Comparison of ENCODE assay signal across 15 cellular contexts in genomic region chr10:25556457-25556856, GRCh38.
DNase-seq lines count a peak whose midpoint lies in the region; ATAC-seq and TF ChIP-seq lines count a peak whose summit lies in the region.
"Had no signal": no experiment of that assay in that cellular context is flagged by ENCODE, and none has a peak within 500 bp of the region (broad histone marks: within the 10 kb centered on the region; RNA-seq: fewer than 3 reads in every experiment).

No MANE protein-coding gene starts in this region.

- H4K91ac ChIP-seq in neuronal stem cell (ENCODE audit: low read depth, low read length, poor library complexity) = no peak overlapping the region

- no peaks in the 10 kb centered on the region for H3K27me3 Mint-ChIP-seq in mesothelial cell of epicardium (ENCODE audit: low read depth)
- H3K27me3 Mint-ChIP-seq: type B pancreatic cell had no signal

- H3K9ac ChIP-seq in PC-3 (ENCODE audit: low read length) = no peak overlapping the region
- no peak overlapping the region for H3K9ac ChIP-seq in neuronal stem cell (ENCODE audit: low read depth, low read length, poor library complexity)

- no peaks in the 10 kb centered on the region for H3K79me2 ChIP-seq in PC-3 (ENCODE audit: low read length)

- H3K36me3 Mint-ChIP-seq in mesothelial cell of epicardium = no peaks in the 10 kb centered on the region
- H3K36me3 Mint-ChIP-seq: type B pancreatic cell had no signal

- H3K4me1 ChIP-seq in PC-3 (ENCODE audit: insufficient read depth, low read length) = 0 out of 2 replicates have a peak, but pooled peaks cover 4% of the 10 kb centered on the region
- peaks cover 1 to 2% of the 10 kb centered on the region in 2 donors for H3K4me1 ChIP-seq in neuronal stem cell (ENCODE audit: control insufficient read depth in 2 of 2, insufficient read depth in 1 of 2, low read depth in 1 of 2, low read length in 2 of 2)
- H3K4me1 ChIP-seq: prostate gland had no signal

- H4K20me1 ChIP-seq in PC-3 (ENCODE audit: low read length) = no peaks in the 10 kb centered on the region

- no peaks in the 10 kb centered on the region for H3K79me1 ChIP-seq in neuronal stem cell (ENCODE audit: low read depth, low read length)

- intact Hi-C loops in PC-3 (cut with micrococcal nuclease) = no loop called here

- no peak overlapping the region for H2BK120ac ChIP-seq in neuronal stem cell (ENCODE audit: low read depth, low read length)

- H3K9me2 ChIP-seq in PC-3 (replicated peaks; ENCODE audit: low read length) = no peaks in the 10 kb centered on the region

- no CpG with 5 or more reads among the region's 5 CpGs for WGBS in neuronal stem cell (ENCODE audit: extremely low coverage in 2 of 2, insufficient read length in 2 of 2, insufficient replicate concordance in 1 of 2), 2 donors

- H3F3A ChIP-seq in PC-3 (ENCODE audit: low read length, unreplicated experiment) = no peaks in the 10 kb centered on the region

- H3K14ac ChIP-seq in neuronal stem cell (ENCODE audit: low read length) = no peak overlapping the region

- peaks cover 70% of the 10 kb centered on the region for H3K4me1 Mint-ChIP-seq in mesothelial cell of epicardium

- no peak for TF ChIP-seq CTCF in PC-3 (conservative IDR thresholded peaks at IDR 0.05; ENCODE audit: low read depth, low read length)
- no peak for TF ChIP-seq CTCF in cardiac fibroblast (IDR thresholded peaks at IDR 0.05; ENCODE audit: low read depth, low read length)
- TF ChIP-seq CTCF in mesothelial cell of epicardium (IDR thresholded peaks at IDR 0.05; ENCODE audit: unreplicated experiment) = no peak

- CTCF ChIA-PET in PC-3 (lab: Charles Lee) = no interaction called here

- H3K36me3 ChIP-seq in PC-3 (ENCODE audit: low read depth, low read length) = no peaks in the 10 kb centered on the region
- H3K36me3 ChIP-seq in neuronal stem cell (replicated peaks in 1 of 2; ENCODE audit: control insufficient read depth in 2 of 2, insufficient read depth in 2 of 2, low read length in 2 of 2) = no peaks in the 10 kb centered on the region
- H3K36me3 ChIP-seq: prostate gland had no signal

- POLR2A ChIA-PET in PC-3 (lab: Charles Lee; ENCODE audit: unreplicated experiment) = no interaction called here

- BruUV-seq in PC-3 (replicated peaks; lab: Mats Ljungman, UMichigan) = no TSS peak

- H2AFZ ChIP-seq in PC-3 (ENCODE audit: low read length) (no peak overlapping the region), neuronal stem cell (ENCODE audit: low read length) (no peak overlapping the region)

- no peak overlapping the region for H3K4me3 Mint-ChIP-seq in mesothelial cell of epicardium
- H3K4me3 Mint-ChIP-seq: type B pancreatic cell had no signal

- DNase-seq in Daoy (ENCODE audit: low read depth) (peak; percentile 80), PC-3 (peak; percentile 71), cardiac fibroblast (ENCODE audit: low read depth in 2 of 2) (peak; percentile 95), mesothelial cell of epicardium (ENCODE audit: low spot score in 2 of 2, unreplicated experiment in 2 of 2) (no peak), NCI-H1694 treated with DMSO at 0.1 percent for 48 hours (lab: John Stamatoyannopoulos, UW) (no peak), activated gamma-delta T cell treated with Interleukin-2 at 50 U/mL for 16 hours (no peak), neuronal stem cell (ENCODE audit: low spot score) (no peak)
- DNase-seq in activated CD8-positive, alpha-beta memory T cell treated with anti-CD3 and anti-CD28 coated beads, Interleukin-2, amount 50 U/mL, for 4 hours = no peak
- DNase-seq: activated T-cell treated with anti-CD3 and anti-CD28 coated beads for 4 hours; mucosa of descending colon; NCI-H187 treated with DMSO at 0.1 percent for 48 hours; NK-92 treated with Interleukin-12 subunit alpha and Interleukin-12 subunit beta, amount 100 ng/mL, for 24 hours; SW 1271 had no signal

- H3K27ac Mint-ChIP-seq in mesothelial cell of epicardium = peak overlapping the region; percentile 96
- H3K27ac Mint-ChIP-seq: type B pancreatic cell had no signal

- no peak overlapping the region for H4K8ac ChIP-seq in neuronal stem cell (ENCODE audit: low read depth, low read length)

- no peak overlapping the region for H2BK15ac ChIP-seq in neuronal stem cell (ENCODE audit: low read length)

- no peak overlapping the region for H3K23ac ChIP-seq in neuronal stem cell (ENCODE audit: low read depth, low read length, poor library complexity)

- H3K4ac ChIP-seq in neuronal stem cell (ENCODE audit: low read length) = no peak overlapping the region

- no peak overlapping the region for H3K4me3 ChIP-seq in PC-3 (ENCODE audit: low read length)
- H3K4me3 ChIP-seq in cardiac fibroblast (replicated peaks in 1 of 2; ENCODE audit: low read depth in 2 of 2, low read length in 2 of 2) = no peak overlapping the region
- no peak overlapping the region for H3K4me3 ChIP-seq in neuronal stem cell (ENCODE audit: low read length in 2 of 2)
- H3K4me3 ChIP-seq: mucosa of descending colon, prostate gland had no signal

- no peak overlapping the region for H2BK5ac ChIP-seq in neuronal stem cell (ENCODE audit: low read length)

- H3K9me3 Mint-ChIP-seq in mesothelial cell of epicardium = no peaks in the 10 kb centered on the region
- H3K9me3 Mint-ChIP-seq: type B pancreatic cell had no signal

- no peak overlapping the region for H3K18ac ChIP-seq in neuronal stem cell (ENCODE audit: low read length)

- H3K27ac ChIP-seq in PC-3 (ENCODE audit: low read length) = no peak overlapping the region
- H3K27ac ChIP-seq in neuronal stem cell (replicated peaks; ENCODE audit: low read length) = no peak overlapping the region
- H3K27ac ChIP-seq: prostate gland had no signal

- H3K4me2 ChIP-seq in PC-3 (ENCODE audit: low read length) = 0 out of 2 replicates have a peak overlapping the region, but pooled peaks have one; percentile 26
- H3K4me2 ChIP-seq in neuronal stem cell (ENCODE audit: insufficient read depth, low read length, poor library complexity, severe bottlenecking) = no peak overlapping the region

- H3K9me3 ChIP-seq in PC-3 (ENCODE audit: low read length) (no peaks in the 10 kb centered on the region), neuronal stem cell (replicated peaks in 1 of 2; ENCODE audit: control insufficient read depth in 2 of 2, insufficient read depth in 1 of 2, low read depth in 1 of 2, low read length in 2 of 2) (no peaks in the 10 kb centered on the region)
- H3K9me3 ChIP-seq: mucosa of descending colon, prostate gland had no signal

- no peak overlapping the region for H2BK12ac ChIP-seq in neuronal stem cell (ENCODE audit: low read length)

- H3K27me3 ChIP-seq in PC-3 (ENCODE audit: low read length) = no peaks in the 10 kb centered on the region
- H3K27me3 ChIP-seq in neuronal stem cell (ENCODE audit: control insufficient read depth in 3 of 3, insufficient read depth in 3 of 3, low read depth in 1 of 3, low read length in 3 of 3) = no peaks in the 10 kb centered on the region

- no peak overlapping the region for H2AK5ac ChIP-seq in neuronal stem cell (ENCODE audit: low read depth, low read length)

- ATAC-seq in PC-3 = no peak
- ATAC-seq: mucosa of descending colon had no signal

Comparison
In these comparisons a context has a peak if more than half of its experiments do, and no peak if none do; other contexts are left out.
1. DNase-seq: peak in Daoy (single experiment), PC-3 (single experiment) and cardiac fibroblast (2 of 2); none in mesothelial cell of epicardium (0 of 2), NCI-H1694 treated with DMSO at 0.1 percent for 48 hours (single experiment), activated gamma-delta T cell treated with Interleukin-2 at 50 U/mL for 16 hours (single experiment), activated CD8-positive, alpha-beta memory T cell treated with anti-CD3 and anti-CD28 coated beads, Interleukin-2, amount 50 U/mL, for 4 hours (single experiment) and neuronal stem cell (single experiment).